ENCODE assay signal across 10 cellular contexts in genomic region chr3:138890555-138891187, GRCh38. TPM values are rescaled to one million over a fixed set of nuclear protein-coding genes. Genes with fewer than 3 reads are reported as not detected.
DNase-seq lines count a peak whose midpoint lies in the region; ATAC-seq and TF ChIP-seq lines count a peak whose summit lies in the region.
"Had no signal": no experiment of that assay in that cellular context is flagged by ENCODE, and none has a peak within 500 bp of the region (broad histone marks: within the 10 kb centered on the region; RNA-seq: fewer than 3 reads in every experiment).

No MANE protein-coding gene starts in this region.

- H3K4me1 Mint-ChIP-seq in activated naive CD8-positive, alpha-beta T cell treated with anti-CD3 and anti-CD28 coated beads for 36 hours = peaks cover 4% of the 10 kb centered on the region
- H3K4me1 Mint-ChIP-seq in CD8-positive, alpha-beta T cell (ENCODE audit: low read depth) = no peaks in the 10 kb centered on the region

- H3K9me3 ChIP-seq in CD8-positive, alpha-beta T cell (ENCODE audit: low read length) = no peaks in the 10 kb centered on the region

- H3K4me1 ChIP-seq in CD8-positive, alpha-beta T cell (ENCODE audit: insufficient read depth, low read length) = no peaks in the 10 kb centered on the region

- H3K36me3 Mint-ChIP-seq in activated naive CD8-positive, alpha-beta T cell treated with anti-CD3 and anti-CD28 coated beads for 36 hours = no peaks in the 10 kb centered on the region
- H3K36me3 Mint-ChIP-seq in CD8-positive, alpha-beta T cell = no peaks in the 10 kb centered on the region

- no peaks in the 10 kb centered on the region for H3K27me3 ChIP-seq in CD8-positive, alpha-beta T cell (ENCODE audit: insufficient read depth, low read length)

- TF ChIP-seq CTCF in CD8-positive, alpha-beta T cell (IDR thresholded peaks at IDR 0.05) = no peak

- intact Hi-C loops in CD8-positive, alpha-beta T cell (cut with DNase I, micrococcal nuclease) = no loop called here

- ATAC-seq in GM21447 (IDR thresholded peaks at IDR 0.05; ENCODE audit: unreplicated experiment) (peak; percentile 84), HG03521 (IDR thresholded peaks at IDR 0.05; ENCODE audit: unreplicated experiment) (peak; percentile 77), GM21515 (IDR thresholded peaks at IDR 0.05; ENCODE audit: unreplicated experiment) (no peak)
- ATAC-seq in CD8-positive, alpha-beta T cell = no peak

- POLR2A ChIA-PET in CD8-positive, alpha-beta T cell (lab: Charles Lee) = interaction anchor here (0.6 kb wide), 1 partner anchor 276 kb away, joined by 3 read pairs; no protein-coding TSS in a partner anchor

- H3K27me3 Mint-ChIP-seq in activated naive CD8-positive, alpha-beta T cell treated with anti-CD3 and anti-CD28 coated beads for 36 hours = peaks cover 5% of the 10 kb centered on the region
- H3K27me3 Mint-ChIP-seq in CD8-positive, alpha-beta T cell (ENCODE audit: low read depth) = peaks cover 3% of the 10 kb centered on the region

- no peaks in the 10 kb centered on the region for H3K36me3 ChIP-seq in CD8-positive, alpha-beta T cell (ENCODE audit: insufficient read depth, low read length)

- H3K4me3 ChIP-seq in CD8-positive, alpha-beta T cell (ENCODE audit: low read depth, low read length) = no peak overlapping the region

- H3K27ac ChIP-seq in CD8-positive, alpha-beta T cell (ENCODE audit: low read depth, low read length) = no peak overlapping the region

- DNase-seq in GF-D8 (lab: John Stamatoyannopoulos, UW) (peak; percentile 98), NCI-H128 (lab: John Stamatoyannopoulos, UW; ENCODE audit: unreplicated experiment) (no peak)
- no peak for DNase-seq in activated naive CD8-positive, alpha-beta T cell treated with anti-CD3 and anti-CD28 coated beads for 36 hours
- DNase-seq in CD8-positive, alpha-beta T cell = no peak
- DNase-seq in activated CD4-positive, CD25-positive, alpha-beta regulatory T cell (lab: John Stamatoyannopoulos, UW) = no peak
- DNase-seq: NCI-H187 treated with DMSO at 0.1 percent for 48 hours had no signal

- CTCF ChIA-PET in CD8-positive, alpha-beta T cell (lab: Charles Lee) = no interaction called here

- H3K9me3 Mint-ChIP-seq in activated naive CD8-positive, alpha-beta T cell treated with anti-CD3 and anti-CD28 coated beads for 36 hours = no peaks in the 10 kb centered on the region
- H3K9me3 Mint-ChIP-seq in CD8-positive, alpha-beta T cell = no peaks in the 10 kb centered on the region
- H3K9me3 Mint-ChIP-seq: T-helper 2 cell treated with Interferon-gamma antibody and Interleukin-4, amounts not matched to agents 5 μg/mL and 100 μg/mL, for 36 hours had no signal

- no peak overlapping the region for H3K4me3 Mint-ChIP-seq in activated naive CD8-positive, alpha-beta T cell treated with anti-CD3 and anti-CD28 coated beads for 36 hours
- no peak overlapping the region for H3K4me3 Mint-ChIP-seq in CD8-positive, alpha-beta T cell
- H3K4me3 Mint-ChIP-seq: T-helper 2 cell treated with Interferon-gamma antibody and Interleukin-4, amounts not matched to agents 5 μg/mL and 100 μg/mL, for 36 hours had no signal

- H3K27ac Mint-ChIP-seq in activated naive CD8-positive, alpha-beta T cell treated with anti-CD3 and anti-CD28 coated beads for 36 hours = peak overlapping the region; percentile 42
- H3K27ac Mint-ChIP-seq in CD8-positive, alpha-beta T cell = no peak overlapping the region
- H3K27ac Mint-ChIP-seq: T-helper 2 cell treated with Interferon-gamma antibody and Interleukin-4, amounts not matched to agents 5 μg/mL and 100 μg/mL, for 36 hours had no signal

RNA-seq across cellular contexts. Expression of gene PIK3CB, which starts 55.9 kb away (rescaled TPM):
- 10 to 100 TPM; 17.4 to 20.5 TPM for total RNA-seq in activated naive CD8-positive, alpha-beta T cell treated with anti-CD3 and anti-CD28 coated beads for 36 hours
- total RNA-seq in CD8-positive, alpha-beta T cell = 10 to 100 TPM; 14.7 to 15.0 TPM

RNA-seq across cellular contexts. Expression of gene FOXL2, which starts 56.3 kb away (rescaled TPM):
- total RNA-seq in activated naive CD8-positive, alpha-beta T cell treated with anti-CD3 and anti-CD28 coated beads for 36 hours = not detected
- total RNA-seq in CD8-positive, alpha-beta T cell = under 1 TPM in 1 of 2 experiments, not detected in 1; 0.11 TPM

RNA-seq across cellular contexts. Expression of gene FOXL2NB, which starts 56.3 kb away (rescaled TPM):
- not detected for total RNA-seq in activated naive CD8-positive, alpha-beta T cell treated with anti-CD3 and anti-CD28 coated beads for 36 hours
- total RNA-seq in CD8-positive, alpha-beta T cell = not detected

Comparison
In these comparisons a context has a peak if more than half of its experiments do, and no peak if none do; other contexts are left out.
1. ATAC-seq: peak in GM21447 (single experiment) and HG03521 (single experiment); none in CD8-positive, alpha-beta T cell (single experiment) and GM21515 (single experiment).